17 cellular contexts compared by ENCODE assay signal in the genomic region with DNA sequence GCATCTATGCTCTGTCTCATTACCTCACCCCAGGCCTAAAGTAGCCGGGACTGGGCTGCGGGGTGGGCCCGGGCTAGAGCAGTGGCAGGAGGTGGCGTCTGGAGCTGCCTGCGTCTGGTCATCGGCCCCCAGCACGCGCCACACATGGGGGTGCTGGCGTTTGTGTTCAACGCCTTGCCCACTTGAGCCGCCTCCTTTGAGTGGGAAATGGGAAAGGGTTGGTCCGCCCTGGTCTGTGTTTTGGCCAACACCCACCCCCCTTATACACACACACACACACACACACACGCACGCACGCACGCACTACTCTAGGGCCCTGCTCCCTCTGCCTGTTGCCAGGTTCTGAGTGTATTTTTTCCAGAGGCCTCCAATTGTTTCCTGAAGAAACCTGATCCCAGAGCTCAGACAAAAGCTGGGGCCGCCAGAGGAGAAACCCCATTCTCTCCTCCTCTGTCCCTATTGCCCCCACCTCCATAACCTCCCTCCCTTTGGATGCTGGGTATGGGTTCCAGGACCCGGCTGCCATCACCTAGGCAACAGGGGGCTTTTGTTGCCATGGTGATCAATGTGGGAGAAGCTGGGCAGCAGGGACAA. TPM values are rescaled to one million over a fixed set of nuclear protein-coding genes. Genes with fewer than 3 reads are reported as not detected.
A peak's percentile ranks its signal among the peaks of the same experiment; 100 is the strongest.
DNase-seq lines count a peak whose midpoint lies in the region; ATAC-seq, FAIRE-seq and TF ChIP-seq lines count a peak whose summit lies in the region.
"Had no signal": no experiment of that assay in that cellular context is flagged by ENCODE, and none has a peak within 500 bp of the region (broad histone marks: within the 10 kb centered on the region; RNA-seq: fewer than 3 reads in every experiment).

No MANE protein-coding gene starts in this region.

- H3K27me3 ChIP-seq in GM23248 (replicated peaks; ENCODE audit: insufficient read depth) (peaks cover 38% of the 10 kb centered on the region), H1 (replicated peaks in 1 of 4; ENCODE audit: control insufficient read depth in 3 of 4, extremely low read depth in 1 of 4, insufficient read depth in 3 of 4, low read length in 3 of 4) (no peaks in the 10 kb centered on the region)
- H3K27me3 ChIP-seq: upper lobe of right lung had no signal

- H3K4me3 ChIP-seq in GM23248 (no peak overlapping the region), H1 (ENCODE audit: extremely low read depth in 1 of 4, insufficient read depth in 2 of 4, low read depth in 3 of 4, low read length in 4 of 4) (peak overlapping the region in 1 of 4 experiments; percentile 32; a peak in 2 of 8 replicates)
- H3K4me3 ChIP-seq: upper lobe of right lung had no signal

- peaks cover 82% of the 10 kb centered on the region for H3K4me1 Mint-ChIP-seq in nephron progenitor cell
- H3K4me1 Mint-ChIP-seq: CD4-positive, CD25-positive, alpha-beta regulatory T cell had no signal

- CTCF ChIA-PET in H1 (lab: Charles Lee; ENCODE audit: partially characterized antibody) = interaction anchor here (0.5 to 8.5 kb wide), 18 partner anchors 9 to 1009 kb away, joined by 3 to 70 read pairs (median 4); a partner anchor contains a TSS

- no peak overlapping the region for H3K14ac ChIP-seq in H1 (ENCODE audit: insufficient read length)

- no peak overlapping the region for H3K56ac ChIP-seq in H1 (replicated peaks; ENCODE audit: insufficient read length, low read depth, low read length)

- H3K4me2 ChIP-seq in GM23248 (ENCODE audit: unreplicated experiment) (no peak overlapping the region), H1 (ENCODE audit: insufficient read depth in 1 of 2, low read depth in 2 of 2, low read length in 2 of 2) (peak overlapping the region; percentile 36 to 50)

- H3K9me3 Mint-ChIP-seq in nephron progenitor cell = no peaks in the 10 kb centered on the region
- H3K9me3 Mint-ChIP-seq: activated T-cell treated with anti-CD3 and anti-CD28 coated beads, Interleukin-2, amount 50 U/mL, for 24 hours had no signal

- H2BK12ac ChIP-seq in H1 (ENCODE audit: low read depth, low read length) = peak overlapping the region; percentile 84; the same call in 1 of the 2 replicates

- H3K4me3 Mint-ChIP-seq in nephron progenitor cell = peak overlapping the region; percentile 41
- H3K4me3 Mint-ChIP-seq: activated T-cell treated with anti-CD3 and anti-CD28 coated beads, Interleukin-2, amount 50 U/mL, for 24 hours; CD4-positive, CD25-positive, alpha-beta regulatory T cell had no signal

- no peak for TF ChIP-seq RAD21 in H1 (IDR thresholded peaks at IDR 0.05 in 1 of 2, conservative IDR thresholded peaks at IDR 0.05 in 1 of 2; ENCODE audit: low read depth in 2 of 2, low read length in 2 of 2)

- peak overlapping the region; percentile 48 for H4K5ac ChIP-seq in H1 (ENCODE audit: insufficient read length, low read depth, low read length)

- H3K36me3 ChIP-seq in GM23248 (ENCODE audit: low read depth) (no peaks in the 10 kb centered on the region), H1 (ENCODE audit: control insufficient read depth in 2 of 4, insufficient read depth in 4 of 4, low read length in 3 of 4) (peaks cover 0 to 5% (median under 1%) of the 10 kb centered on the region in 4 experiments; a peak in 2 of 8 replicates)
- H3K36me3 ChIP-seq: upper lobe of right lung had no signal

- H4K20me1 ChIP-seq in GM23248 (ENCODE audit: insufficient read depth) = no peaks in the 10 kb centered on the region
- H4K20me1 ChIP-seq in H1 (replicated peaks in 1 of 2; ENCODE audit: control insufficient read depth in 1 of 2, insufficient read depth in 2 of 2, low read length in 2 of 2) = peaks cover 8 to 18% of the 10 kb centered on the region in 2 experiments

- H3K9ac ChIP-seq in GM23248 (no peak overlapping the region), H1 (replicated peaks in 1 of 4; ENCODE audit: extremely low read depth in 1 of 4, low read depth in 3 of 4, low read length in 3 of 4) (peak overlapping the region in 1 of 4 experiments; percentile 34; a peak in 3 of 7 replicates)

- no peaks in the 10 kb centered on the region for H3K23me2 ChIP-seq in H1 (ENCODE audit: low read depth, low read length)

- 12 to 15% methylated on average over 18 of the region's 18 CpGs for WGBS in GM23248 (ENCODE audit: low coverage in 1 of 2, low lambda C conversion rate in 2 of 2, missing lambda C conversion rate in 2 of 2), 2 experiments
- WGBS in H1 (ENCODE audit: extremely low coverage in 1 of 2, insufficient coverage in 1 of 2, insufficient read length in 1 of 2, insufficient replicate concordance in 2 of 2, low coverage in 1 of 2, low lambda C conversion rate in 2 of 2, missing lambda C conversion rate in 1 of 2), 2 experiments = 66% methylated on average over 14 of the region's 18 CpGs; no CpG with 5 or more reads in 1 of the 2 experiments

- H3K4me1 ChIP-seq in GM23248 (ENCODE audit: insufficient read depth) (no peaks in the 10 kb centered on the region), H1 (replicated peaks in 1 of 4; ENCODE audit: control insufficient read depth in 3 of 4, insufficient read depth in 4 of 4, low read length in 3 of 4) (peaks cover 14 to 34% (median 26%) of the 10 kb centered on the region in 4 experiments)
- H3K4me1 ChIP-seq: upper lobe of right lung had no signal

- no peak for TF ChIP-seq CTCF in H1 (IDR thresholded peaks at IDR 0.05; ENCODE audit: control extremely low read depth in 1 of 3, insufficient read depth in 1 of 3, low read depth in 1 of 3, low read length in 3 of 3)
- TF ChIP-seq CTCF in nephron progenitor cell (IDR thresholded peaks at IDR 0.05) = no peak

- H3K23ac ChIP-seq in H1 (ENCODE audit: insufficient read length) = no peak overlapping the region

- in situ Hi-C loops in GM23248 (cut with MboI) = no loop called here

- H3K4ac ChIP-seq in H1 (replicated peaks; ENCODE audit: insufficient read length, low read depth, low read length) = peak overlapping the region; percentile 33

- H3K27me3 Mint-ChIP-seq in nephron progenitor cell (ENCODE audit: low read depth, poor library complexity) = no peaks in the 10 kb centered on the region
- H3K27me3 Mint-ChIP-seq: activated T-cell treated with anti-CD3 and anti-CD28 coated beads, Interleukin-2, amount 50 U/mL, for 24 hours had no signal

- peak; percentile 17 for DNase-seq in GM23248
- peak; percentile 54 for DNase-seq in NCI-H2029 treated with DMSO at 0.1 percent for 48 hours (lab: John Stamatoyannopoulos, UW)
- peak in 1 of 2 experiments; percentile 72 for DNase-seq in H1 (ENCODE audit: low read depth in 1 of 2, low spot score in 2 of 2)
- peak; percentile 52 for DNase-seq in nephron progenitor cell
- DNase-seq in stimulated activated CD4-positive, alpha-beta T cell treated with anti-CD3 and anti-CD28 coated beads, Interleukin-2, amount 100 ng/mL, for 48 hours = no peak
- no peak for DNase-seq in HK-2 (ENCODE audit: unreplicated experiment)
- no peak for DNase-seq in NCI-H526 treated with DMSO at 0.1 percent for 48 hours (lab: John Stamatoyannopoulos, UW)
- DNase-seq: activated CD4-positive, CD25-positive, alpha-beta regulatory T cell; activated T-cell treated with anti-CD3 and anti-CD28 coated beads, Interleukin-2, amount 50 U/mL, for 24 hours; CD4-positive, CD25-positive, alpha-beta regulatory T cell; NCI-H446; SIG-M5; upper lobe of right lung had no signal

- ATAC-seq in HG03342 (IDR thresholded peaks at IDR 0.05; ENCODE audit: unreplicated experiment) = no peak
- ATAC-seq: upper lobe of right lung had no signal

- H4K91ac ChIP-seq in H1 (replicated peaks; ENCODE audit: insufficient read length, low read length) = peak overlapping the region; percentile 11

- no peak for FAIRE-seq in H1 (lab: Jason Lieb, UNC)

- peaks cover 35% of the 10 kb centered on the region for H3K79me1 ChIP-seq in H1 (ENCODE audit: low read depth, low read length)

- H3K79me2 ChIP-seq in GM23248 (ENCODE audit: insufficient read depth) = no peaks in the 10 kb centered on the region
- H3K79me2 ChIP-seq in H1 (ENCODE audit: control insufficient read depth in 1 of 2, insufficient read depth in 2 of 2, low read length in 2 of 2) = peaks cover 4 to 90% of the 10 kb centered on the region in 2 experiments

- no peak overlapping the region for H4K8ac ChIP-seq in H1 (ENCODE audit: extremely low read depth, insufficient read depth, low read length)

- no peak overlapping the region for H3K27ac ChIP-seq in GM23248
- H3K27ac ChIP-seq in H1 (ENCODE audit: low read depth, low read length) = peak overlapping the region; percentile 80
- H3K27ac ChIP-seq: HL-60, upper lobe of right lung had no signal

- peak overlapping the region; percentile 73 for H2BK5ac ChIP-seq in H1 (ENCODE audit: low read depth, low read length)

- peak overlapping the region; percentile 76 for H2BK15ac ChIP-seq in H1 (ENCODE audit: low read length)

- H3K9me3 ChIP-seq in GM23248 (ENCODE audit: low read depth) (no peaks in the 10 kb centered on the region), H1 (ENCODE audit: insufficient read depth in 2 of 2, low read depth in 1 of 2, low read length in 1 of 2) (no peaks in the 10 kb centered on the region)
- H3K9me3 ChIP-seq: upper lobe of right lung had no signal

- no peak for TF ChIP-seq EP300 in H1 (IDR thresholded peaks at IDR 0.05; ENCODE audit: borderline replicate concordance in 1 of 2, low read depth in 2 of 2, low read length in 2 of 2)

- H3K9me2 ChIP-seq in GM23248 (ENCODE audit: insufficient read depth) = no peaks in the 10 kb centered on the region

- H3K27ac Mint-ChIP-seq in nephron progenitor cell = peak overlapping the region; percentile 98
- H3K27ac Mint-ChIP-seq: activated T-cell treated with anti-CD3 and anti-CD28 coated beads, Interleukin-2, amount 50 U/mL, for 24 hours had no signal

- no peak overlapping the region for H2BK20ac ChIP-seq in H1 (ENCODE audit: low read length)

- H3K18ac ChIP-seq in H1 (ENCODE audit: extremely low read depth, low read length) = 0 out of 2 replicates have a peak overlapping the region, but pooled peaks have one; percentile 55

- H2BK120ac ChIP-seq in H1 (replicated peaks; ENCODE audit: low read depth, low read length) = no peak overlapping the region

- H3K36me3 Mint-ChIP-seq in nephron progenitor cell (ENCODE audit: low read depth) = peaks cover 9% of the 10 kb centered on the region
- H3K36me3 Mint-ChIP-seq: CD4-positive, CD25-positive, alpha-beta regulatory T cell had no signal

- H2AFZ ChIP-seq in GM23248 = no peak overlapping the region
- H2AFZ ChIP-seq in H1 (ENCODE audit: low read length) = no peak overlapping the region

- POLR2A ChIA-PET in H1 (lab: Charles Lee; ENCODE audit: partially characterized antibody) = interaction anchor here (0.7 to 1.9 kb wide), 8 partner anchors 9 to 58 kb away, joined by 4 to 9 read pairs (median 5); a partner anchor contains a TSS

- no peak for TF ChIP-seq POLR2A in H1 (IDR thresholded peaks at IDR 0.05; ENCODE audit: control extremely low read depth in 1 of 2, low read depth in 2 of 2, low read length in 2 of 2)

- H3F3A ChIP-seq in GM23248 (ENCODE audit: insufficient read depth) = no peaks in the 10 kb centered on the region

- 0 out of 2 replicates have a peak overlapping the region, but pooled peaks have one; percentile 26 for H2AK5ac ChIP-seq in H1 (ENCODE audit: low read depth, low read length)

RNA-seq across cellular contexts. Expression of a gene that starts 10.1 kb away (rescaled TPM):
- not detected in 2 replicates for total RNA-seq in GM23248 (2014; rRNA removed; shearing (Covaris generic))
- polyA plus RNA-seq in GM23248 (2016; fragmentation: Nextera tagmentation; extraction: Ambion mirVana) (not detected in 2 replicates), H1 (2011; rRNA removed) (112 and 118 TPM in 2 replicates)
- total RNA-seq in H1 (2021; fragmentation: NEBNext Ultra II Directional; extraction: Animal tissue kit (Norgen Biotek cat#: 25700)) = 62.5 TPM in 2 replicates
- polyA plus RNA-seq in H1 (2011; cell fraction: cytosol; rRNA removed) = 75.0 TPM
- 107 TPM for polyA plus RNA-seq in H1 (2011; cell fraction: nucleus; rRNA removed)
- 42.1 to 48.3 TPM (median 44.3 TPM) in 4 replicates for polyA plus RNA-seq in H1 (2012, experiment 1 of 2)
- 34.6 TPM for polyA plus RNA-seq in H1 (2012, experiment 2 of 2)
- polyA plus RNA-seq in H1 (2013, experiment 1 of 2) = 52.7 TPM
- 58.7 TPM for polyA plus RNA-seq in H1 (2013, experiment 2 of 2)
- 62.0 and 65.0 TPM in 2 replicates for polyA minus RNA-seq in H1 (2011; rRNA and poly(A)+ RNA removed)
- polyA minus RNA-seq in H1 (2011; cell fraction: cytosol; rRNA and poly(A)+ RNA removed) = 27.4 TPM
- 26.2 TPM for polyA minus RNA-seq in H1 (2011; cell fraction: nucleus; rRNA and poly(A)+ RNA removed)
- total RNA-seq: fibroblast of lung, lung microvascular endothelial cell had no signal
- polyA plus RNA-seq: CD4-positive, CD25-positive, alpha-beta regulatory T cell had no signal

RNA-seq across cellular contexts. Expression of a gene that starts 43.6 kb away (rescaled TPM):
- not detected in 2 replicates for total RNA-seq in GM23248 (2014; rRNA removed; shearing (Covaris generic))
- 0.16 and 0.31 TPM in 2 replicates for polyA plus RNA-seq in GM23248 (2016; fragmentation: Nextera tagmentation; extraction: Ambion mirVana)
- 0.39 and 0.48 TPM in 2 replicates for total RNA-seq in H1 (2021; fragmentation: NEBNext Ultra II Directional; extraction: Animal tissue kit (Norgen Biotek cat#: 25700))
- 0.91 and 1.2 TPM in 2 replicates for polyA plus RNA-seq in H1 (2011; rRNA removed)
- 0.75 TPM for polyA plus RNA-seq in H1 (2011; cell fraction: cytosol; rRNA removed)
- polyA plus RNA-seq in H1 (2011; cell fraction: nucleus; rRNA removed) = 2.0 TPM
- 0.61 to 0.89 TPM (median 0.72 TPM) in 4 replicates for polyA plus RNA-seq in H1 (2012, experiment 1 of 2)
- polyA plus RNA-seq in H1 (2012, experiment 2 of 2) = 0.30 TPM
- 0.59 TPM for polyA plus RNA-seq in H1 (2013, experiment 1 of 2)
- polyA plus RNA-seq in H1 (2013, experiment 2 of 2) = 0.46 TPM
- 0.27 and 0.98 TPM in 2 replicates for polyA minus RNA-seq in H1 (2011; rRNA and poly(A)+ RNA removed)
- polyA minus RNA-seq in H1 (2011; cell fraction: cytosol; rRNA and poly(A)+ RNA removed) = not detected
- 0.80 TPM for polyA minus RNA-seq in H1 (2011; cell fraction: nucleus; rRNA and poly(A)+ RNA removed)
- total RNA-seq: CD4-positive, CD25-positive, alpha-beta regulatory T cell; fibroblast of lung; lung microvascular endothelial cell; upper lobe of right lung had no signal

Comparison
In these comparisons a context has a peak if more than half of its experiments do, and no peak if none do; other contexts are left out.
1. DNase-seq: peak in GM23248 (single experiment), NCI-H2029 treated with DMSO at 0.1 percent for 48 hours (single experiment) and nephron progenitor cell (single experiment); none in stimulated activated CD4-positive, alpha-beta T cell treated with anti-CD3 and anti-CD28 coated beads, Interleukin-2, amount 100 ng/mL, for 48 hours (0 of 2), HK-2 (single experiment) and NCI-H526 treated with DMSO at 0.1 percent for 48 hours (single experiment).
2. RNA of a gene that starts 10.1 kb away (total RNA-seq): 62.5 TPM in H1; not detected in GM23248; every median in the first group is over 10 times any median in the second.